ENCODE assay signal across 16 cellular contexts in genomic region chr17:1511290-1511689, GRCh38. TPM values are rescaled to one million over a fixed set of nuclear protein-coding genes. Genes with fewer than 3 reads are reported as not detected.
A peak's percentile ranks its signal among the peaks of the same experiment; 100 is the strongest.
DNase-seq lines count a peak whose midpoint lies in the region; ATAC-seq, FAIRE-seq and TF ChIP-seq lines count a peak whose summit lies in the region.
"Had no signal": no experiment of that assay in that cellular context is flagged by ENCODE, and none has a peak within 500 bp of the region (broad histone marks: within the 10 kb centered on the region; RNA-seq: fewer than 3 reads in every experiment).

No MANE protein-coding gene starts in this region.

- peak overlapping the region; percentile 34 to 69 (median 46) for H3K9ac ChIP-seq in skeletal muscle tissue (ENCODE audit: low read depth in 1 of 3, low read length in 3 of 3)

- peak overlapping the region in 36 of 59 donors; percentile 11 to 79 (median 63) for H3K27ac ChIP-seq in dorsolateral prefrontal cortex
- H3K27ac ChIP-seq in layer of hippocampus (ENCODE audit: low read depth, low read length) = peak overlapping the region; percentile 81
- no peak overlapping the region for H3K27ac ChIP-seq in skeletal muscle tissue (ENCODE audit: low read depth, low read length)
- peak overlapping the region in 1 of 2 donors; percentile 92 for H3K27ac ChIP-seq in small intestine (ENCODE audit: low read depth in 1 of 2, low read length in 1 of 2)
- H3K27ac ChIP-seq: HL-60 had no signal

- no peaks in the 10 kb centered on the region for H3K27me3 ChIP-seq in dorsolateral prefrontal cortex
- H3K27me3 ChIP-seq in layer of hippocampus (ENCODE audit: control insufficient read depth, insufficient read depth, low read length) = no peaks in the 10 kb centered on the region
- no peaks in the 10 kb centered on the region for H3K27me3 ChIP-seq in skeletal muscle tissue (ENCODE audit: control insufficient read depth in 3 of 3, insufficient read depth in 3 of 3, low read length in 3 of 3)
- H3K27me3 ChIP-seq in small intestine (ENCODE audit: control insufficient read depth in 2 of 2, insufficient read depth in 2 of 2, low read length in 2 of 2) = no peaks in the 10 kb centered on the region

- intact Hi-C loops in dorsolateral prefrontal cortex (cut with DNase I) = no loop called here

- no peak for ATAC-seq in HG03095 (IDR thresholded peaks at IDR 0.05; ENCODE audit: unreplicated experiment)
- ATAC-seq in activated CD4-positive, CD25-positive, alpha-beta regulatory T cell treated with anti-CD3 and anti-CD28 coated beads, Interleukin-2, amount 50 U/mL, for 24 hours = no peak
- ATAC-seq: activated T-cell treated with anti-CD3 and anti-CD28 coated beads, Interleukin-2, amount 50 U/mL, for 72 hours; stimulated activated naive CD8-positive, alpha-beta T cell treated with anti-CD3 and anti-CD28 coated beads, Interleukin-15, Interleukin-2, amounts not matched to agents 100 U/mL and 50 U/mL, for 24 hours had no signal

- in situ Hi-C loops in KBM-7 (cut with MboI; ENCODE audit: low pct_unique_long_range_greater_than_20kb, low sequenced_read_pairs) = no loop called here

- no peaks in the 10 kb centered on the region for H3K9me3 ChIP-seq in skeletal muscle tissue (ENCODE audit: control insufficient read depth in 3 of 3, low read length in 3 of 3)
- H3K9me3 ChIP-seq in small intestine (ENCODE audit: control insufficient read depth, low read depth) = no peaks in the 10 kb centered on the region

- FAIRE-seq in small intestine (lab: Jason Lieb, UNC) = no peak

- H3K4me3 ChIP-seq in dorsolateral prefrontal cortex (no peak overlapping the region), skeletal muscle tissue (ENCODE audit: low read length in 3 of 3) (no peak overlapping the region), small intestine (ENCODE audit: low read depth in 1 of 2, low read length in 2 of 2) (no peak overlapping the region)

- H3K36me3 ChIP-seq in skeletal muscle tissue (ENCODE audit: control insufficient read depth in 3 of 3, insufficient read depth in 3 of 3, low read length in 3 of 3) (peaks cover 28 to 39% (median 36%) of the 10 kb centered on the region in 3 donors), small intestine (ENCODE audit: control insufficient read depth in 2 of 2, insufficient read depth in 2 of 2, low read length in 2 of 2) (no peaks in the 10 kb centered on the region)

- peak; percentile 20 for DNase-seq in KBM-7
- no peak for DNase-seq in dorsolateral prefrontal cortex
- DNase-seq in small intestine = no peak
- no peak for DNase-seq in DMS 273 treated with DMSO at 0.1 percent for 48 hours (lab: John Stamatoyannopoulos, UW)
- DNase-seq: activated CD4-positive, CD25-positive, alpha-beta regulatory T cell; activated T-cell treated with anti-CD3 and anti-CD28 coated beads, Interleukin-2, amount 50 U/mL, for 72 hours; central memory CD4-positive, alpha-beta T cell; MV-4-11; NCI-H524 treated with DMSO at 0.1 percent for 48 hours; SHP77; stimulated activated naive CD8-positive, alpha-beta T cell treated with anti-CD3 and anti-CD28 coated beads, Interleukin-15, Interleukin-2, amounts not matched to agents 100 U/mL and 50 U/mL, for 24 hours had no signal

- TF ChIP-seq CTCF in dorsolateral prefrontal cortex (IDR thresholded peaks at IDR 0.05 in 54 of 56, conservative IDR thresholded peaks at IDR 0.05 in 2 of 56; ENCODE audit: low read depth in 1 of 56, partially characterized antibody in 56 of 56) = no peak

- 39 to 56% (median 53%) methylated on average over 11 of the region's 11 CpGs for WGBS in small intestine, 3 donors

- H3K4me1 ChIP-seq in skeletal muscle tissue (ENCODE audit: control insufficient read depth in 3 of 3, insufficient read depth in 3 of 3, low read length in 3 of 3) (peaks cover 43 to 55% (median 52%) of the 10 kb centered on the region in 3 donors), small intestine (ENCODE audit: control insufficient read depth in 2 of 2, insufficient read depth in 1 of 2, low read depth in 1 of 2, low read length in 1 of 2) (peaks cover 3 to 15% of the 10 kb centered on the region in 2 donors)

RNA-seq across cellular contexts. Expression of gene INPP5K, which starts 5.1 kb away (rescaled TPM):
- total RNA-seq in dorsolateral prefrontal cortex (10 to 100 TPM; 28.5 to 70.6 (median 43.8) TPM), skeletal muscle tissue (23.0 TPM)
- 10 to 100 TPM; 21.8 to 28.1 (median 26.8) TPM for polyA plus RNA-seq in small intestine

RNA-seq across cellular contexts. Expression of gene MYO1C, which starts 18.8 kb away (rescaled TPM):
- total RNA-seq in dorsolateral prefrontal cortex = 10 to 100 TPM; 13.8 to 50.6 (median 25.1) TPM
- 69.4 TPM for total RNA-seq in skeletal muscle tissue
- polyA plus RNA-seq in small intestine = 10 to 100 TPM; 51.1 to 67.1 (median 58.7) TPM

RNA-seq across cellular contexts. Expression of gene PITPNA, which starts 51.3 kb away (rescaled TPM):
- total RNA-seq in dorsolateral prefrontal cortex (100 to 1,000 TPM in 97 of 120 experiments, 10 to 100 TPM in 23; 69.4 to 185 (median 126) TPM), skeletal muscle tissue (11.0 TPM)
- polyA plus RNA-seq in small intestine = 10 to 100 TPM; 39.8 to 51.2 (median 47.8) TPM

RNA-seq across cellular contexts. Expression of gene CRK, which starts 55.3 kb away (rescaled TPM):
- total RNA-seq in dorsolateral prefrontal cortex (10 to 100 TPM; 37.2 to 62.1 (median 49.0) TPM), skeletal muscle tissue (42.8 TPM)
- polyA plus RNA-seq in small intestine = 10 to 100 TPM; 31.2 to 42.9 (median 41.6) TPM
